In genomic region chr10:76033457-76034196, GRCh38 we compare ENCODE assay signal across 1 cellular context.
TF ChIP-seq lines count a peak whose summit lies in the region.

No MANE protein-coding gene starts in this region.

TF ChIP-seq in GM23338, 12 proteins besides CTCF, POLR2A, EP300 and RAD21 (continued from another document):
- no peak for TF ChIP-seq ZNF462 (CRISPR knock-in tag; IDR thresholded peaks at IDR 0.05)
- no peak for TF ChIP-seq EZH2 (IDR thresholded peaks at IDR 0.05; ENCODE audit: low read depth, unreplicated experiment)
- no peak for TF ChIP-seq REST (IDR thresholded peaks at IDR 0.05; ENCODE audit: unreplicated experiment)
- no peak for TF ChIP-seq NANOG (IDR thresholded peaks at IDR 0.05; ENCODE audit: borderline replicate concordance)
- TF ChIP-seq ZNF331 (CRISPR knock-in tag; IDR thresholded peaks at IDR 0.05; ENCODE audit: low read depth), result no peak
- no peak for TF ChIP-seq ETS1 (IDR thresholded peaks at IDR 0.05)
